ENCODE assay signal across 13 cellular contexts in genomic region chr5:35867998-35868397, GRCh38. TPM values are rescaled to one million over a fixed set of nuclear protein-coding genes. Genes with fewer than 3 reads are reported as not detected.
DNase-seq lines count a peak whose midpoint lies in the region; ATAC-seq and TF ChIP-seq lines count a peak whose summit lies in the region.
"Had no signal": no experiment of that assay in that cellular context is flagged by ENCODE, and none has a peak within 500 bp of the region (broad histone marks: within the 10 kb centered on the region; RNA-seq: fewer than 3 reads in every experiment).

No MANE protein-coding gene starts in this region.

- peaks cover 83% of the 10 kb centered on the region for H3K4me1 Mint-ChIP-seq in activated T-cell treated with anti-CD3 and anti-CD28 coated beads, Interleukin-2, amount 50 U/mL, for 24 hours (ENCODE audit: low read depth)
- H3K4me1 Mint-ChIP-seq in CD4-positive, alpha-beta T cell (ENCODE audit: low read depth), result peaks cover 96% of the 10 kb centered on the region
- H3K4me1 Mint-ChIP-seq in T-helper 17 cell, result peaks cover 47% of the 10 kb centered on the region
- H3K4me1 Mint-ChIP-seq in naive thymus-derived CD4-positive, alpha-beta T cell, result peaks cover 46 to 99% (median 93%) of the 10 kb centered on the region in 7 donors

- peaks cover 63 to 77% (median 75%) of the 10 kb centered on the region in 3 experiments for H3K36me3 ChIP-seq in naive thymus-derived CD4-positive, alpha-beta T cell (ENCODE audit: control insufficient read depth in 2 of 3, insufficient read depth in 3 of 3, low read length in 3 of 3)
- H3K36me3 ChIP-seq in MG63, result peaks cover 2% of the 10 kb centered on the region

- POLR2A ChIA-PET in CD4-positive, alpha-beta T cell (lab: Charles Lee), result interaction anchor here (0.8 to 4.8 kb wide), 11 partner anchors 8 to 217 kb away, joined by 3 to 73 read pairs (median 7); partner anchors contain the start of gene IL7R
- POLR2A ChIA-PET in naive thymus-derived CD4-positive, alpha-beta T cell (lab: Charles Lee), result interaction anchor here (0.7 to 17.3 kb wide), 12 partner anchors 8 to 248 kb away, joined by 3 to 357 read pairs (median 4); partner anchors contain the start of gene IL7R

- H3K27me3 ChIP-seq in CD4-positive, alpha-beta T cell (ENCODE audit: control insufficient read depth, insufficient read depth, low read length), result no peaks in the 10 kb centered on the region
- H3K27me3 ChIP-seq in naive thymus-derived CD4-positive, alpha-beta T cell (ENCODE audit: control insufficient read depth in 2 of 2, insufficient read depth in 2 of 2, low read length in 2 of 2), result no peaks in the 10 kb centered on the region
- no peaks in the 10 kb centered on the region for H3K27me3 ChIP-seq in MG63

- H3K4me3 ChIP-seq in naive thymus-derived CD4-positive, alpha-beta T cell (ENCODE audit: low read length), result no peak overlapping the region
- H3K4me3 ChIP-seq in MG63, result no peak overlapping the region

- ATAC-seq in CD4-positive, alpha-beta T cell (ENCODE audit: poor library complexity), result no peak
- no peak for ATAC-seq in T-helper 17 cell
- no peak for ATAC-seq in naive thymus-derived CD4-positive, alpha-beta T cell

- intact Hi-C loops in CD4-positive, alpha-beta T cell (cut with DNase I, micrococcal nuclease), result no loop called here
- intact Hi-C loops in naive thymus-derived CD4-positive, alpha-beta T cell (cut with micrococcal nuclease), result no loop called here

- peaks cover 22% of the 10 kb centered on the region for H3K9me3 Mint-ChIP-seq in activated T-cell treated with anti-CD3 and anti-CD28 coated beads, Interleukin-2, amount 50 U/mL, for 24 hours
- H3K9me3 Mint-ChIP-seq in CD4-positive, alpha-beta T cell, result peaks cover 9% of the 10 kb centered on the region
- H3K9me3 Mint-ChIP-seq in naive thymus-derived CD4-positive, alpha-beta T cell, result peaks cover 0 to 12% (median 2%) of the 10 kb centered on the region in 11 donors

- peaks cover 94% of the 10 kb centered on the region for H3K36me3 Mint-ChIP-seq in activated T-cell treated with anti-CD3 and anti-CD28 coated beads, Interleukin-2, amount 50 U/mL, for 24 hours (ENCODE audit: low read depth)
- peaks cover 100% of the 10 kb centered on the region for H3K36me3 Mint-ChIP-seq in CD4-positive, alpha-beta T cell (ENCODE audit: low read depth)
- H3K36me3 Mint-ChIP-seq in T-helper 17 cell (ENCODE audit: low read depth), result peaks cover 30% of the 10 kb centered on the region
- peaks cover 53 to 98% (median 94%) of the 10 kb centered on the region in 5 donors for H3K36me3 Mint-ChIP-seq in naive thymus-derived CD4-positive, alpha-beta T cell

- no peak for DNase-seq in activated T-cell treated with anti-CD3 and anti-CD28 coated beads, Interleukin-2, amount 50 U/mL, for 24 hours
- no peak for DNase-seq in activated T-cell treated with anti-CD3 and anti-CD28 coated beads, Interleukin-2, amount 50 U/mL, for 48 hours
- no peak for DNase-seq in CD4-positive, alpha-beta T cell
- DNase-seq in T-helper 17 cell (no peak), MG63 (no peak), T-helper 9 cell (no peak)
- DNase-seq in naive thymus-derived CD4-positive, alpha-beta T cell, result no peak
- DNase-seq: DMS 273 treated with DMSO at 0.1 percent for 48 hours, GOT3, NCI-H146, NCI-H2227 treated with DMSO at 0.1 percent for 48 hours, NCI-H526 had no signal

- H3K27me3 Mint-ChIP-seq in activated T-cell treated with anti-CD3 and anti-CD28 coated beads, Interleukin-2, amount 50 U/mL, for 24 hours, result no peaks in the 10 kb centered on the region
- no peaks in the 10 kb centered on the region for H3K27me3 Mint-ChIP-seq in CD4-positive, alpha-beta T cell
- no peaks in the 10 kb centered on the region for H3K27me3 Mint-ChIP-seq in T-helper 17 cell
- H3K27me3 Mint-ChIP-seq in naive thymus-derived CD4-positive, alpha-beta T cell, result no peaks in the 10 kb centered on the region

- peak overlapping the region; percentile 84 for H3K27ac Mint-ChIP-seq in activated T-cell treated with anti-CD3 and anti-CD28 coated beads, Interleukin-2, amount 50 U/mL, for 24 hours
- peak overlapping the region; percentile 99 for H3K27ac Mint-ChIP-seq in CD4-positive, alpha-beta T cell
- peak overlapping the region; percentile 95 for H3K27ac Mint-ChIP-seq in T-helper 17 cell
- peak overlapping the region; percentile 16 to 97 (median 86) for H3K27ac Mint-ChIP-seq in naive thymus-derived CD4-positive, alpha-beta T cell

- peaks cover 40 to 41% of the 10 kb centered on the region in 2 donors for H3K4me1 ChIP-seq in naive thymus-derived CD4-positive, alpha-beta T cell (ENCODE audit: control insufficient read depth in 2 of 2, insufficient read depth in 2 of 2, low read length in 2 of 2)

- H3K4me3 Mint-ChIP-seq in activated T-cell treated with anti-CD3 and anti-CD28 coated beads, Interleukin-2, amount 50 U/mL, for 24 hours, result no peak overlapping the region
- H3K4me3 Mint-ChIP-seq in CD4-positive, alpha-beta T cell, result peak overlapping the region; percentile 66
- peak overlapping the region; percentile 61 for H3K4me3 Mint-ChIP-seq in T-helper 17 cell
- peak overlapping the region in 8 of 10 donors; percentile 47 to 97 (median 72) for H3K4me3 Mint-ChIP-seq in naive thymus-derived CD4-positive, alpha-beta T cell

- no peak for TF ChIP-seq CTCF in CD4-positive, alpha-beta T cell (IDR thresholded peaks at IDR 0.05)

- CTCF ChIA-PET in CD4-positive, alpha-beta T cell (lab: Charles Lee), result interaction anchor here (1.8 kb wide), 1 partner anchor 9 kb away, joined by 5 read pairs; no protein-coding TSS in a partner anchor
- CTCF ChIA-PET in naive thymus-derived CD4-positive, alpha-beta T cell (lab: Charles Lee), result interaction anchor here (0.6 to 7.1 kb wide), 3 partner anchors 9 to 89 kb away, joined by 3 to 61 read pairs (median 4); no protein-coding TSS in a partner anchor

- peak overlapping the region; percentile 18 for H3K27ac ChIP-seq in CD4-positive, alpha-beta T cell (ENCODE audit: low read depth, low read length)
- peak overlapping the region; percentile 65 for H3K27ac ChIP-seq in naive thymus-derived CD4-positive, alpha-beta T cell (ENCODE audit: low read depth, low read length)
- H3K27ac ChIP-seq: RWPE1 had no signal

- no peaks in the 10 kb centered on the region for H3K9me3 ChIP-seq in CD4-positive, alpha-beta T cell (ENCODE audit: control insufficient read depth, low read length)
- peaks cover 31% of the 10 kb centered on the region for H3K9me3 ChIP-seq in T-helper 17 cell (ENCODE audit: control insufficient read depth, low read length, poor library complexity, severe bottlenecking)
- H3K9me3 ChIP-seq in naive thymus-derived CD4-positive, alpha-beta T cell (ENCODE audit: control insufficient read depth in 2 of 3, low read length in 3 of 3), result no peaks in the 10 kb centered on the region
- no peaks in the 10 kb centered on the region for H3K9me3 ChIP-seq in MG63

RNA-seq across cellular contexts. Expression of gene IL7R, which starts 11.3 kb away (rescaled TPM):
- 100 to 1,000 TPM; 623 to 638 TPM for total RNA-seq in CD4-positive, alpha-beta T cell
- total RNA-seq in T-helper 17 cell, result 1,000 to 10,000 TPM in 1 of 2 donors, 100 to 1,000 TPM in 1; 860 to 1,128 TPM
- 1,000 to 10,000 TPM in 2 of 5 experiments, 100 to 1,000 TPM in 3; 341 to 1,298 (median 608) TPM for total RNA-seq in naive thymus-derived CD4-positive, alpha-beta T cell
- 100 to 1,000 TPM; 690 to 965 TPM for polyA plus RNA-seq in naive thymus-derived CD4-positive, alpha-beta T cell
- 3.4 and 3.6 TPM in 2 replicates for total RNA-seq in MG63 (2014; rRNA removed; shearing (Covaris generic); ENCODE audit: low replicate concordance)

Comparison
In these comparisons a context has a peak if more than half of its experiments do, and no peak if none do; other contexts are left out.
1. RNA of gene IL7R, which starts 11.3 kb away (total RNA-seq): 860 to 1,128 TPM in T-helper 17 cell, 623 to 638 TPM in CD4-positive, alpha-beta T cell and 341 to 1,298 TPM in naive thymus-derived CD4-positive, alpha-beta T cell; 3.4 to 3.6 TPM in MG63; every median in the first group is over 10 times any median in the second.
2. Peak in every context shown above with its lines, with median percentiles within 50 percentile points of each other: H3K27ac Mint-ChIP-seq.